In genomic region chr19:44959691-44960090, GRCh38 we compare ENCODE assay signal across 24 cellular contexts. TPM values are rescaled to one million over a fixed set of nuclear protein-coding genes. Genes with fewer than 3 reads are reported as not detected.
DNase-seq lines count a peak whose midpoint lies in the region; ATAC-seq and TF ChIP-seq lines count a peak whose summit lies in the region.
"Had no signal": no experiment of that assay in that cellular context is flagged by ENCODE, and none has a peak within 500 bp of the region (broad histone marks: within the 10 kb centered on the region; RNA-seq: fewer than 3 reads in every experiment).

No MANE protein-coding gene starts in this region.

- TF ChIP-seq CTCF in Loucy (conservative IDR thresholded peaks at IDR 0.05; ENCODE audit: low read length) = no peak
- TF ChIP-seq CTCF in CD14-positive monocyte (IDR thresholded peaks at IDR 0.05) = no peak
- TF ChIP-seq CTCF in dorsolateral prefrontal cortex (IDR thresholded peaks at IDR 0.05 in 54 of 56, conservative IDR thresholded peaks at IDR 0.05 in 2 of 56; ENCODE audit: low read depth in 1 of 56, partially characterized antibody in 56 of 56) = no peak

- no peak for DNase-seq in activated T-cell treated with anti-CD3 and anti-CD28 coated beads, Interleukin-2, amount 50 U/mL, for 72 hours
- no peak for DNase-seq in activated T-cell treated with anti-CD3 and anti-CD28 coated beads, Interleukin-2, amount 50 U/mL, for 1 hour
- DNase-seq in stimulated activated effector memory CD8-positive, alpha-beta T cell treated with anti-CD3 and anti-CD28 coated beads, Interleukin-12 subunit alpha, Interleukin-12 subunit beta, amount 100 ng/mL, for 72 hours (ENCODE audit: low spot score in 2 of 2) = no peak
- no peak for DNase-seq in activated effector memory CD4-positive, alpha-beta T cell treated with anti-CD3 and anti-CD28 coated beads, Interleukin-2, amount 50 U/mL, for 16 hours
- DNase-seq in CD14-positive monocyte (ENCODE audit: low spot score) (no peak), dorsolateral prefrontal cortex (no peak)
- DNase-seq: activated CD4-positive, alpha-beta memory T cell treated with anti-CD3 and anti-CD28 coated beads for 36 hours; activated T-cell treated with anti-CD3 and anti-CD28 coated beads, Interleukin-2, amount 50 U/mL, for 4 hours; C1 segment of cervical spinal cord; cortex of kidney; GOT3; heart right ventricle; left lung; NCI-H1694; PC-3; SHP77 treated with DMSO at 0.1 percent for 48 hours; spleen; stimulated activated CD4-positive, alpha-beta T cell treated with anti-CD3 and anti-CD28 coated beads, Interleukin-4, amount 100 ng/mL, for 4 hours; substantia nigra had no signal

- H3K27me3 Mint-ChIP-seq in activated T-cell treated with anti-CD3 and anti-CD28 coated beads, Interleukin-2, amount 50 U/mL, for 72 hours (ENCODE audit: low read depth) = no peaks in the 10 kb centered on the region
- no peaks in the 10 kb centered on the region for H3K27me3 Mint-ChIP-seq in dendritic cell treated with granulocyte-macrophage colony-stimulating factor and Interleukin-4, amounts not matched to agents 40 ng/mL and 50 ng/mL, for 4 days
- no peaks in the 10 kb centered on the region for H3K27me3 Mint-ChIP-seq in CD14-positive monocyte (ENCODE audit: low read depth in 3 of 3)
- H3K27me3 Mint-ChIP-seq: activated CD4-positive, alpha-beta memory T cell treated with anti-CD3 and anti-CD28 coated beads for 36 hours had no signal

- peaks cover 68% of the 10 kb centered on the region for H3K79me2 ChIP-seq in Loucy (ENCODE audit: insufficient read depth, low read length)

- no peak overlapping the region for H3K27ac ChIP-seq in dorsolateral prefrontal cortex
- H3K27ac ChIP-seq: heart right ventricle, left lung, neutrophil had no signal

- H3K4me3 ChIP-seq in Loucy (ENCODE audit: low read length, poor library complexity, severe bottlenecking) = no peak overlapping the region
- no peak overlapping the region for H3K4me3 ChIP-seq in dorsolateral prefrontal cortex
- H3K4me3 ChIP-seq: heart right ventricle, left lung, spleen had no signal

- H2AFZ ChIP-seq in Loucy (ENCODE audit: low read length) = no peak overlapping the region

- peaks cover 0 to 7% of the 10 kb centered on the region in 2 donors for H3K36me3 Mint-ChIP-seq in activated T-cell treated with anti-CD3 and anti-CD28 coated beads, Interleukin-2, amount 50 U/mL, for 72 hours (ENCODE audit: insufficient read depth in 2 of 2)
- peaks cover 69% of the 10 kb centered on the region for H3K36me3 Mint-ChIP-seq in dendritic cell treated with granulocyte-macrophage colony-stimulating factor and Interleukin-4, amounts not matched to agents 40 ng/mL and 50 ng/mL, for 4 days (ENCODE audit: low read depth)
- peaks cover 50% of the 10 kb centered on the region for H3K36me3 Mint-ChIP-seq in stimulated activated effector memory CD8-positive, alpha-beta T cell treated with anti-CD3 and anti-CD28 coated beads, Interleukin-12 subunit alpha, Interleukin-12 subunit beta, amount 100 ng/mL, for 72 hours
- peaks cover 32 to 48% of the 10 kb centered on the region in 2 donors for H3K36me3 Mint-ChIP-seq in CD14-positive monocyte

- H3K36me3 ChIP-seq in Loucy (ENCODE audit: insufficient read depth, low read length) = peaks cover 10% of the 10 kb centered on the region; the same call in 1 of the 2 replicates

- H3K4me2 ChIP-seq in Loucy (ENCODE audit: low read depth, low read length, poor library complexity, severe bottlenecking) = peak overlapping the region; percentile 86

- H3K4me1 Mint-ChIP-seq in activated T-cell treated with anti-CD3 and anti-CD28 coated beads, Interleukin-2, amount 50 U/mL, for 72 hours (ENCODE audit: low read depth) = peaks cover 45% of the 10 kb centered on the region
- peaks cover 53% of the 10 kb centered on the region for H3K4me1 Mint-ChIP-seq in dendritic cell treated with granulocyte-macrophage colony-stimulating factor and Interleukin-4, amounts not matched to agents 40 ng/mL and 50 ng/mL, for 4 days (ENCODE audit: low read depth)
- H3K4me1 Mint-ChIP-seq in stimulated activated effector memory CD8-positive, alpha-beta T cell treated with anti-CD3 and anti-CD28 coated beads, Interleukin-12 subunit alpha, Interleukin-12 subunit beta, amount 100 ng/mL, for 72 hours = peaks cover 54% of the 10 kb centered on the region
- peaks cover 31% of the 10 kb centered on the region for H3K4me1 Mint-ChIP-seq in CD14-positive monocyte

- intact Hi-C loops in dendritic cell treated with granulocyte-macrophage colony-stimulating factor and Interleukin-4, amounts not matched to agents 40 ng/mL and 50 ng/mL, for 4 days (cut with micrococcal nuclease) = no loop called here
- intact Hi-C loops in CD14-positive monocyte (cut with micrococcal nuclease) = loop anchor here (5.0 kb wide), 2 partner anchors 33 to 112 kb away; partner anchors contain the start of gene NECTIN2 (in 1 of the 2)
- intact Hi-C loops in dorsolateral prefrontal cortex (cut with DNase I) = loop anchor here in 1 of 2 donors (5.0 kb wide), 1 partner anchor 508 kb away; the partner anchor contains the start of gene FOSB

- no peaks in the 10 kb centered on the region for H3F3A ChIP-seq in Loucy (ENCODE audit: low read depth)

- peaks cover 42% of the 10 kb centered on the region for H3K4me1 ChIP-seq in Loucy (ENCODE audit: insufficient read depth, low read length, poor library complexity, severe bottlenecking)

- no peak for ATAC-seq in activated T-cell treated with anti-CD3 and anti-CD28 coated beads, Interleukin-2, amount 50 U/mL, for 72 hours (replicated peaks in 1 of 2)
- no peak for ATAC-seq in stimulated activated effector memory CD8-positive, alpha-beta T cell treated with anti-CD3 and anti-CD28 coated beads, Interleukin-12 subunit alpha, Interleukin-12 subunit beta, amount 100 ng/mL, for 72 hours
- ATAC-seq: activated T-cell treated with anti-CD3 and anti-CD28 coated beads, Interleukin-2, amount 50 U/mL, for 4 hours; heart right ventricle; left lung; PC-3 had no signal

- H3K9me3 Mint-ChIP-seq in activated T-cell treated with anti-CD3 and anti-CD28 coated beads, Interleukin-2, amount 50 U/mL, for 72 hours = no peaks in the 10 kb centered on the region
- no peaks in the 10 kb centered on the region for H3K9me3 Mint-ChIP-seq in dendritic cell treated with granulocyte-macrophage colony-stimulating factor and Interleukin-4, amounts not matched to agents 40 ng/mL and 50 ng/mL, for 4 days
- no peaks in the 10 kb centered on the region for H3K9me3 Mint-ChIP-seq in stimulated activated effector memory CD8-positive, alpha-beta T cell treated with anti-CD3 and anti-CD28 coated beads, Interleukin-12 subunit alpha, Interleukin-12 subunit beta, amount 100 ng/mL, for 72 hours
- H3K9me3 Mint-ChIP-seq in CD14-positive monocyte = no peaks in the 10 kb centered on the region
- H3K9me3 Mint-ChIP-seq: activated CD4-positive, alpha-beta memory T cell treated with anti-CD3 and anti-CD28 coated beads for 36 hours; activated T-cell treated with anti-CD3 and anti-CD28 coated beads, Interleukin-2, amount 50 U/mL, for 4 hours had no signal

- H4K20me1 ChIP-seq in Loucy (ENCODE audit: insufficient read depth, low read length, poor library complexity, severe bottlenecking) = peaks cover 18% of the 10 kb centered on the region

- no peaks in the 10 kb centered on the region for H3K9me3 ChIP-seq in Loucy (ENCODE audit: insufficient read depth, low read depth, low read length)
- H3K9me3 ChIP-seq: heart right ventricle, left lung, neutrophil, spleen had no signal

- peak overlapping the region; percentile 55 for H3K27ac Mint-ChIP-seq in activated T-cell treated with anti-CD3 and anti-CD28 coated beads, Interleukin-2, amount 50 U/mL, for 72 hours
- H3K27ac Mint-ChIP-seq in dendritic cell treated with granulocyte-macrophage colony-stimulating factor and Interleukin-4, amounts not matched to agents 40 ng/mL and 50 ng/mL, for 4 days = peak overlapping the region; percentile 72
- peak overlapping the region; percentile 92 for H3K27ac Mint-ChIP-seq in stimulated activated effector memory CD8-positive, alpha-beta T cell treated with anti-CD3 and anti-CD28 coated beads, Interleukin-12 subunit alpha, Interleukin-12 subunit beta, amount 100 ng/mL, for 72 hours
- peak overlapping the region in 3 of 7 donors; percentile 42 to 54 (median 44) for H3K27ac Mint-ChIP-seq in CD14-positive monocyte
- H3K27ac Mint-ChIP-seq: activated CD4-positive, alpha-beta memory T cell treated with anti-CD3 and anti-CD28 coated beads for 36 hours had no signal

- peak overlapping the region; percentile 32 for H3K9ac ChIP-seq in Loucy (ENCODE audit: low read depth, low read length, poor library complexity, severe bottlenecking)

- no peak overlapping the region for H3K4me3 Mint-ChIP-seq in activated T-cell treated with anti-CD3 and anti-CD28 coated beads, Interleukin-2, amount 50 U/mL, for 72 hours
- H3K4me3 Mint-ChIP-seq in dendritic cell treated with granulocyte-macrophage colony-stimulating factor and Interleukin-4, amounts not matched to agents 40 ng/mL and 50 ng/mL, for 4 days = no peak overlapping the region
- H3K4me3 Mint-ChIP-seq in stimulated activated effector memory CD8-positive, alpha-beta T cell treated with anti-CD3 and anti-CD28 coated beads, Interleukin-12 subunit alpha, Interleukin-12 subunit beta, amount 100 ng/mL, for 72 hours = no peak overlapping the region
- H3K4me3 Mint-ChIP-seq in CD14-positive monocyte = no peak overlapping the region
- H3K4me3 Mint-ChIP-seq: activated CD4-positive, alpha-beta memory T cell treated with anti-CD3 and anti-CD28 coated beads for 36 hours; activated T-cell treated with anti-CD3 and anti-CD28 coated beads, Interleukin-2, amount 50 U/mL, for 4 hours had no signal

- no peaks in the 10 kb centered on the region for H3K9me2 ChIP-seq in Loucy (replicated peaks; ENCODE audit: low read depth, low read length)

- H3K27me3 ChIP-seq in Loucy (ENCODE audit: insufficient read depth, low read length, poor library complexity, severe bottlenecking) = no peaks in the 10 kb centered on the region
- H3K27me3 ChIP-seq in dorsolateral prefrontal cortex = no peaks in the 10 kb centered on the region
- H3K27me3 ChIP-seq: heart right ventricle, left lung, neutrophil, spleen had no signal

RNA-seq across cellular contexts. Expression of gene CLPTM1, which starts 4.5 kb away (rescaled TPM):
- total RNA-seq in activated T-cell treated with anti-CD3 and anti-CD28 coated beads, Interleukin-2, amount 50 U/mL, for 72 hours = 10 to 100 TPM; 44.7 to 50.0 TPM
- polyA plus RNA-seq in CD14-positive monocyte = 10 to 100 TPM; 14.7 to 20.0 TPM
- 100 to 1,000 TPM; 131 to 199 (median 164) TPM for total RNA-seq in dorsolateral prefrontal cortex

RNA-seq across cellular contexts. Expression of gene APOC2, which starts 13.8 kb away (rescaled TPM):
- total RNA-seq in activated T-cell treated with anti-CD3 and anti-CD28 coated beads, Interleukin-2, amount 50 U/mL, for 72 hours = not detected
- not detected for polyA plus RNA-seq in CD14-positive monocyte
- total RNA-seq in dorsolateral prefrontal cortex = 10 to 100 TPM in 73 of 120 experiments, 1 to 10 TPM in 46, not detected in 1; 2.0 to 48.6 (median 11.6) TPM
- total RNA-seq: A673; activated CD4-positive, alpha-beta memory T cell treated with anti-CD3 and anti-CD28 coated beads for 36 hours; activated T-cell treated with anti-CD3 and anti-CD28 coated beads, Interleukin-2, amount 50 U/mL, for 4 hours; PC-3; T-helper 1 cell treated with Interleukin-12 subunit alpha and Interleukin-12 subunit beta and Interleukin-4 antibody, amounts not matched to agents 30 ng/mL and 1 ng/mL, for 36 hours had no signal

RNA-seq across cellular contexts. Expression of gene APOC4, which starts 17.7 kb away (rescaled TPM):
- total RNA-seq in activated T-cell treated with anti-CD3 and anti-CD28 coated beads, Interleukin-2, amount 50 U/mL, for 72 hours = not detected
- polyA plus RNA-seq in CD14-positive monocyte = not detected
- total RNA-seq in dorsolateral prefrontal cortex = 1 to 10 TPM in 3 of 120 experiments, not detected in 117; 1.2 to 1.6 (median 1.3) TPM
- total RNA-seq: A673; activated CD4-positive, alpha-beta memory T cell treated with anti-CD3 and anti-CD28 coated beads for 36 hours; activated T-cell treated with anti-CD3 and anti-CD28 coated beads, Interleukin-2, amount 50 U/mL, for 4 hours; heart right ventricle; left lung; PC-3; spleen; T-helper 1 cell treated with Interleukin-12 subunit alpha and Interleukin-12 subunit beta and Interleukin-4 antibody, amounts not matched to agents 30 ng/mL and 1 ng/mL, for 36 hours had no signal
- polyA plus RNA-seq: heart right ventricle had no signal

RNA-seq across cellular contexts. Expression of gene RELB, which starts 41.6 kb away (rescaled TPM):
- 100 to 1,000 TPM; 142 to 145 TPM for total RNA-seq in activated T-cell treated with anti-CD3 and anti-CD28 coated beads, Interleukin-2, amount 50 U/mL, for 72 hours
- polyA plus RNA-seq in CD14-positive monocyte = 10 to 100 TPM; 32.3 to 35.0 TPM
- 10 to 100 TPM in 3 of 120 experiments, 1 to 10 TPM in 117; 1.5 to 13.8 (median 4.1) TPM for total RNA-seq in dorsolateral prefrontal cortex

RNA-seq across cellular contexts. Expression of gene APOC1, which starts 45.3 kb away (rescaled TPM):
- not detected for total RNA-seq in activated T-cell treated with anti-CD3 and anti-CD28 coated beads, Interleukin-2, amount 50 U/mL, for 72 hours
- not detected for polyA plus RNA-seq in CD14-positive monocyte
- 10 to 100 TPM in 113 of 120 experiments, 1 to 10 TPM in 7; 2.2 to 88.6 (median 22.5) TPM for total RNA-seq in dorsolateral prefrontal cortex
